Comparison of ENCODE assay signal across 1 cellular context in the genomic region with DNA sequence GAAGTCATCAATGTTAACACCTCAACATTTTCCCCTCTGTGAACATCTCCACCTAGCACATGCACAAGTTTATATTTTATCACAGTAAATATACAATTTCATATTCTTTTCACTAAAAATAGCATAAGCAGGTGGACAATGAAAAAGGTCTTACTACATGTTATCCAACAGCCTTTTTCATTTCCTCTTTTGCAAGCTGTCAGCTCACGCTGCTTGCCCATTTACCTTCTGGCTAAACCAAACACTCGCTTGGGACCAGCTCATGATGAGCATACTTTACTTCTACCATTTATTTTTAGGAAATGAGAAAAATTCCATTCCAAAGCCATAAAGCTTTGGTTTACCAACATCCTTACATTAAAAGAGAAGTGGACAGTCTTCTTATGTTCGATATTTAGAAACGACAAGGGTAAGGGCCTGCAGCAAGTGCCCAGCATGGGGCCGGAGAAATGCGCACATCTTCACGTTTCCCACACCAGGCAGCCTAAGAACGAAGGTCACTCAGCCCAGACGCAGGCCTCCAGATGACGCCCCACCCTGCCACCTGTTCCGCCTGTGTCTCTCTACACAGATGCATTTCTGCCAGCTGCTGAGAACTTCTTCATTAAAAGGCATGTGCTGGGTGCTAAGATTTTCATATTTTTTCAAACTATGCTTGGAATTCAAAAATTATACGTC.
TF ChIP-seq lines count a peak whose summit lies in the region.

No MANE protein-coding gene starts in this region.

TF ChIP-seq in GM12878, 131 proteins besides CTCF, POLR2A, EP300 and RAD21 (continued from another document and continues in another):
- TF ChIP-seq NR2F1 (conservative IDR thresholded peaks at IDR 0.05) (0 out of 2 replicates have a peak, but pooled peaks have one; percentile 6), TCF3 (IDR thresholded peaks at IDR 0.05; ENCODE audit: borderline replicate concordance, insufficient read depth, low read depth, low read length) (peak; percentile 78), MXI1 (IDR thresholded peaks at IDR 0.05; ENCODE audit: low read depth, low read length) (no peak; the same call in 1 of the 2 replicates), CEBPB (IDR thresholded peaks at IDR 0.05; ENCODE audit: borderline replicate concordance in 1 of 2, low read depth in 2 of 2, low read length in 2 of 2) (no peak), FOXM1 (IDR thresholded peaks at IDR 0.05; ENCODE audit: low read depth, low read length) (peak; percentile 57; the same call in 1 of the 2 replicates), ZSCAN29 (IDR thresholded peaks at IDR 0.05) (no peak), MTA3 (IDR thresholded peaks at IDR 0.05; ENCODE audit: borderline replicate concordance, low read length) (0 out of 2 replicates have a peak, but pooled peaks have one; percentile 40), EGR1 (IDR thresholded peaks at IDR 0.05; ENCODE audit: borderline replicate concordance in 1 of 2, low read depth in 2 of 2, low read length in 2 of 2) (no peak), SIN3A (IDR thresholded peaks at IDR 0.05; ENCODE audit: low read depth, low read length) (no peak), SPI1 (IDR thresholded peaks at IDR 0.05; ENCODE audit: borderline replicate concordance, insufficient read depth, low read depth, low read length) (peak; percentile 98), ZNF384 (IDR thresholded peaks at IDR 0.05; ENCODE audit: borderline replicate concordance, low read depth, low read length) (no peak), POLR2AphosphoS2 (IDR thresholded peaks at IDR 0.05; ENCODE audit: low read depth, low read length) (no peak), HCFC1 (IDR thresholded peaks at IDR 0.05; ENCODE audit: low read length) (no peak), EED (IDR thresholded peaks at IDR 0.05; ENCODE audit: low read depth) (peak; percentile 35; the same call in 1 of the 2 replicates), RUNX3 (IDR thresholded peaks at IDR 0.05; ENCODE audit: low read length) (peak; percentile 54; the same call in 1 of the 2 replicates), BCL11A (IDR thresholded peaks at IDR 0.05; ENCODE audit: low read depth, low read length) (peak; percentile 58; the same call in 1 of the 2 replicates), NFIC (IDR thresholded peaks at IDR 0.05; ENCODE audit: low read depth, low read length) (peak; percentile 75), HDAC2 (IDR thresholded peaks at IDR 0.05) (no peak), STAT3 (IDR thresholded peaks at IDR 0.05; ENCODE audit: low read depth, low read length) (no peak), SP1 (IDR thresholded peaks at IDR 0.05; ENCODE audit: low read depth, low read length) (no peak), STAT1 (conservative IDR thresholded peaks at IDR 0.05) (no peak), ZNF622 (IDR thresholded peaks at IDR 0.05) (no peak), FOS (IDR thresholded peaks at IDR 0.05; ENCODE audit: borderline replicate concordance, extremely low read depth, insufficient read length) (no peak), RCOR1 (conservative IDR thresholded peaks at IDR 0.05; ENCODE audit: low read depth, low read length) (no peak), RBBP5 (conservative IDR thresholded peaks at IDR 0.05) (no peak), NFYA (IDR thresholded peaks at IDR 0.05; ENCODE audit: borderline replicate concordance, low read depth, low read length) (no peak), PAX8 (IDR thresholded peaks at IDR 0.05) (no peak), NRF1 (conservative IDR thresholded peaks at IDR 0.05; ENCODE audit: low read depth, low read length) (no peak), SMC3 (IDR thresholded peaks at IDR 0.05; ENCODE audit: borderline replicate concordance, low read length) (no peak), HDGF (IDR thresholded peaks at IDR 0.05) (no peak), ZNF207 (IDR thresholded peaks at IDR 0.05; ENCODE audit: borderline replicate concordance) (no peak), MYB (IDR thresholded peaks at IDR 0.05; ENCODE audit: borderline replicate concordance, low read depth, low read length) (no peak), ZBED1 (IDR thresholded peaks at IDR 0.05; ENCODE audit: borderline replicate concordance) (0 out of 2 replicates have a peak, but pooled peaks have one; percentile 39), SUZ12 (IDR thresholded peaks at IDR 0.05; ENCODE audit: unreplicated experiment) (no peak), SMARCA5 (IDR thresholded peaks at IDR 0.05) (no peak), SRF (IDR thresholded peaks at IDR 0.05; ENCODE audit: low read depth in 2 of 2, low read length in 2 of 2) (no peak), TARDBP (IDR thresholded peaks at IDR 0.05; ENCODE audit: borderline replicate concordance) (no peak)
- TF ChIP-seq, protein P1, sequence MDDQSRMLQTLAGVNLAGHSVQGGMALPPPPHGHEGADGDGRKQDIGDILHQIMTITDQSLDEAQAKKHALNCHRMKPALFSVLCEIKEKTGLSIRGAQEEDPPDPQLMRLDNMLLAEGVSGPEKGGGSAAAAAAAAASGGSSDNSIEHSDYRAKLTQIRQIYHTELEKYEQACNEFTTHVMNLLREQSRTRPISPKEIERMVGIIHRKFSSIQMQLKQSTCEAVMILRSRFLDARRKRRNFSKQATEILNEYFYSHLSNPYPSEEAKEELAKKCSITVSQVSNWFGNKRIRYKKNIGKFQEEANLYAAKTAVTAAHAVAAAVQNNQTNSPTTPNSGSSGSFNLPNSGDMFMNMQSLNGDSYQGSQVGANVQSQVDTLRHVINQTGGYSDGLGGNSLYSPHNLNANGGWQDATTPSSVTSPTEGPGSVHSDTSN (IDR thresholded peaks at IDR 0.05; ENCODE audit: insufficient replicate concordance, low read depth, low read length), result no peak
- TF ChIP-seq, protein P2, sequence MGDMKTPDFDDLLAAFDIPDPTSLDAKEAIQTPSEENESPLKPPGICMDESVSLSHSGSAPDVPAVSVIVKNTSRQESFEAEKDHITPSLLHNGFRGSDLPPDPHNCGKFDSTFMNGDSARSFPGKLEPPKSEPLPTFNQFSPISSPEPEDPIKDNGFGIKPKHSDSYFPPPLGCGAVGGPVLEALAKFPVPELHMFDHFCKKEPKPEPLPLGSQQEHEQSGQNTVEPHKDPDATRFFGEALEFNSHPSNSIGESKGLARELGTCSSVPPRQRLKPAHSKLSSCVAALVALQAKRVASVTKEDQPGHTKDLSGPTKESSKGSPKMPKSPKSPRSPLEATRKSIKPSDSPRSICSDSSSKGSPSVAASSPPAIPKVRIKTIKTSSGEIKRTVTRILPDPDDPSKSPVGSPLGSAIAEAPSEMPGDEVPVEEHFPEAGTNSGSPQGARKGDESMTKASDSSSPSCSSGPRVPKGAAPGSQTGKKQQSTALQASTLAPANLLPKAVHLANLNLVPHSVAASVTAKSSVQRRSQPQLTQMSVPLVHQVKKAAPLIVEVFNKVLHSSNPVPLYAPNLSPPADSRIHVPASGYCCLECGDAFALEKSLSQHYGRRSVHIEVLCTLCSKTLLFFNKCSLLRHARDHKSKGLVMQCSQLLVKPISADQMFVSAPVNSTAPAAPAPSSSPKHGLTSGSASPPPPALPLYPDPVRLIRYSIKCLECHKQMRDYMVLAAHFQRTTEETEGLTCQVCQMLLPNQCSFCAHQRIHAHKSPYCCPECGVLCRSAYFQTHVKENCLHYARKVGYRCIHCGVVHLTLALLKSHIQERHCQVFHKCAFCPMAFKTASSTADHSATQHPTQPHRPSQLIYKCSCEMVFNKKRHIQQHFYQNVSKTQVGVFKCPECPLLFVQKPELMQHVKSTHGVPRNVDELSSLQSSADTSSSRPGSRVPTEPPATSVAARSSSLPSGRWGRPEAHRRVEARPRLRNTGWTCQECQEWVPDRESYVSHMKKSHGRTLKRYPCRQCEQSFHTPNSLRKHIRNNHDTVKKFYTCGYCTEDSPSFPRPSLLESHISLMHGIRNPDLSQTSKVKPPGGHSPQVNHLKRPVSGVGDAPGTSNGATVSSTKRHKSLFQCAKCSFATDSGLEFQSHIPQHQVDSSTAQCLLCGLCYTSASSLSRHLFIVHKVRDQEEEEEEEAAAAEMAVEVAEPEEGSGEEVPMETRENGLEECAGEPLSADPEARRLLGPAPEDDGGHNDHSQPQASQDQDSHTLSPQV (IDR thresholded peaks at IDR 0.05), result no peak
- TF ChIP-seq, protein P3, sequence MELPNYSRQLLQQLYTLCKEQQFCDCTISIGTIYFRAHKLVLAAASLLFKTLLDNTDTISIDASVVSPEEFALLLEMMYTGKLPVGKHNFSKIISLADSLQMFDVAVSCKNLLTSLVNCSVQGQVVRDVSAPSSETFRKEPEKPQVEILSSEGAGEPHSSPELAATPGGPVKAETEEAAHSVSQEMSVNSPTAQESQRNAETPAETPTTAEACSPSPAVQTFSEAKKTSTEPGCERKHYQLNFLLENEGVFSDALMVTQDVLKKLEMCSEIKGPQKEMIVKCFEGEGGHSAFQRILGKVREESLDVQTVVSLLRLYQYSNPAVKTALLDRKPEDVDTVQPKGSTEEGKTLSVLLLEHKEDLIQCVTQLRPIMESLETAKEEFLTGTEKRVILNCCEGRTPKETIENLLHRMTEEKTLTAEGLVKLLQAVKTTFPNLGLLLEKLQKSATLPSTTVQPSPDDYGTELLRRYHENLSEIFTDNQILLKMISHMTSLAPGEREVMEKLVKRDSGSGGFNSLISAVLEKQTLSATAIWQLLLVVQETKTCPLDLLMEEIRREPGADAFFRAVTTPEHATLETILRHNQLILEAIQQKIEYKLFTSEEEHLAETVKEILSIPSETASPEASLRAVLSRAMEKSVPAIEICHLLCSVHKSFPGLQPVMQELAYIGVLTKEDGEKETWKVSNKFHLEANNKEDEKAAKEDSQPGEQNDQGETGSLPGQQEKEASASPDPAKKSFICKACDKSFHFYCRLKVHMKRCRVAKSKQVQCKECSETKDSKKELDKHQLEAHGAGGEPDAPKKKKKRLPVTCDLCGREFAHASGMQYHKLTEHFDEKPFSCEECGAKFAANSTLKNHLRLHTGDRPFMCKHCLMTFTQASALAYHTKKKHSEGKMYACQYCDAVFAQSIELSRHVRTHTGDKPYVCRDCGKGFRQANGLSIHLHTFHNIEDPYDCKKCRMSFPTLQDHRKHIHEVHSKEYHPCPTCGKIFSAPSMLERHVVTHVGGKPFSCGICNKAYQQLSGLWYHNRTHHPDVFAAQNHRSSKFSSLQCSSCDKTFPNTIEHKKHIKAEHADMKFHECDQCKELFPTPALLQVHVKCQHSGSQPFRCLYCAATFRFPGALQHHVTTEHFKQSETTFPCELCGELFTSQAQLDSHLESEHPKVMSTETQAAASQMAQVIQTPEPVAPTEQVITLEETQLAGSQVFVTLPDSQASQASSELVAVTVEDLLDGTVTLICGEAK (IDR thresholded peaks at IDR 0.05; ENCODE audit: borderline replicate concordance), result no peak
- TF ChIP-seq, protein P4, sequence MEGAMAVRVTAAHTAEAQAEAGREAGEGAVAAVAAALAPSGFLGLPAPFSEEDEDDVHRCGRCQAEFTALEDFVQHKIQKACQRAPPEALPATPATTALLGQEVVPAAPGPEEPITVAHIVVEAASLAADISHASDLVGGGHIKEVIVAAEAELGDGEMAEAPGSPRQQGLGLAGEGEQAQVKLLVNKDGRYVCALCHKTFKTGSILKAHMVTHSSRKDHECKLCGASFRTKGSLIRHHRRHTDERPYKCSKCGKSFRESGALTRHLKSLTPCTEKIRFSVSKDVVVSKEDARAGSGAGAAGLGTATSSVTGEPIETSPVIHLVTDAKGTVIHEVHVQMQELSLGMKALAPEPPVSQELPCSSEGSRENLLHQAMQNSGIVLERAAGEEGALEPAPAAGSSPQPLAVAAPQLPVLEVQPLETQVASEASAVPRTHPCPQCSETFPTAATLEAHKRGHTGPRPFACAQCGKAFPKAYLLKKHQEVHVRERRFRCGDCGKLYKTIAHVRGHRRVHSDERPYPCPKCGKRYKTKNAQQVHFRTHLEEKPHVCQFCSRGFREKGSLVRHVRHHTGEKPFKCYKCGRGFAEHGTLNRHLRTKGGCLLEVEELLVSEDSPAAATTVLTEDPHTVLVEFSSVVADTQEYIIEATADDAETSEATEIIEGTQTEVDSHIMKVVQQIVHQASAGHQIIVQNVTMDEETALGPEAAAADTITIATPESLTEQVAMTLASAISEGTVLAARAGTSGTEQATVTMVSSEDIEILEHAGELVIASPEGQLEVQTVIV (IDR thresholded peaks at IDR 0.05; ENCODE audit: borderline replicate concordance, partially characterized antibody), result no peak
- TF ChIP-seq, protein P5, sequence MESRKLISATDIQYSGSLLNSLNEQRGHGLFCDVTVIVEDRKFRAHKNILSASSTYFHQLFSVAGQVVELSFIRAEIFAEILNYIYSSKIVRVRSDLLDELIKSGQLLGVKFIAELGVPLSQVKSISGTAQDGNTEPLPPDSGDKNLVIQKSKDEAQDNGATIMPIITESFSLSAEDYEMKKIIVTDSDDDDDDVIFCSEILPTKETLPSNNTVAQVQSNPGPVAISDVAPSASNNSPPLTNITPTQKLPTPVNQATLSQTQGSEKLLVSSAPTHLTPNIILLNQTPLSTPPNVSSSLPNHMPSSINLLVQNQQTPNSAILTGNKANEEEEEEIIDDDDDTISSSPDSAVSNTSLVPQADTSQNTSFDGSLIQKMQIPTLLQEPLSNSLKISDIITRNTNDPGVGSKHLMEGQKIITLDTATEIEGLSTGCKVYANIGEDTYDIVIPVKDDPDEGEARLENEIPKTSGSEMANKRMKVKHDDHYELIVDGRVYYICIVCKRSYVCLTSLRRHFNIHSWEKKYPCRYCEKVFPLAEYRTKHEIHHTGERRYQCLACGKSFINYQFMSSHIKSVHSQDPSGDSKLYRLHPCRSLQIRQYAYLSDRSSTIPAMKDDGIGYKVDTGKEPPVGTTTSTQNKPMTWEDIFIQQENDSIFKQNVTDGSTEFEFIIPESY (IDR thresholded peaks at IDR 0.05), result no peak
- TF ChIP-seq, protein P6, sequence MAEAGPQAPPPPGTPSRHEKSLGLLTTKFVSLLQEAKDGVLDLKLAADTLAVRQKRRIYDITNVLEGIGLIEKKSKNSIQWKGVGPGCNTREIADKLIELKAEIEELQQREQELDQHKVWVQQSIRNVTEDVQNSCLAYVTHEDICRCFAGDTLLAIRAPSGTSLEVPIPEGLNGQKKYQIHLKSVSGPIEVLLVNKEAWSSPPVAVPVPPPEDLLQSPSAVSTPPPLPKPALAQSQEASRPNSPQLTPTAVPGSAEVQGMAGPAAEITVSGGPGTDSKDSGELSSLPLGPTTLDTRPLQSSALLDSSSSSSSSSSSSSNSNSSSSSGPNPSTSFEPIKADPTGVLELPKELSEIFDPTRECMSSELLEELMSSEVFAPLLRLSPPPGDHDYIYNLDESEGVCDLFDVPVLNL (IDR thresholded peaks at IDR 0.05; ENCODE audit: low read depth, low read length), result no peak
